33 cellular contexts compared by ENCODE assay signal in genomic region chr18:12827588-12827987, GRCh38.
"Had no signal": no experiment of that assay in that cellular context is flagged by ENCODE, and none has a peak within 500 bp of the region (broad histone marks: within the 10 kb centered on the region; RNA-seq: fewer than 3 reads in every experiment).

No MANE protein-coding gene starts in this region.

- H3K27me3 Mint-ChIP-seq: activated CD4-positive, alpha-beta T cell treated with anti-CD3 and anti-CD28 coated beads, Interleukin-2, amount 10 ng/mL, durations not matched to agents 24 days and 14 days; activated CD8-positive, alpha-beta memory T cell treated with anti-CD3 and anti-CD28 coated beads, Interleukin-2, amount 10 ng/mL, durations not matched to agents 7 days and 5 days; activated naive CD8-positive, alpha-beta T cell treated with anti-CD3 and anti-CD28 coated beads for 36 hours had no signal

- H3K9me3 ChIP-seq: body of pancreas had no signal

- ATAC-seq: body of pancreas, PC-3, Right ventricle myocardium inferior had no signal

- H3K4me3 ChIP-seq: adrenal gland, body of pancreas, breast epithelium had no signal

- H3K27me3 ChIP-seq: adrenal gland, body of pancreas, breast epithelium had no signal

- H3K27ac ChIP-seq: adrenal gland, body of pancreas, breast epithelium, RWPE1, WERI-Rb-1 had no signal

- H3K36me3 ChIP-seq: breast epithelium had no signal

- DNase-seq: activated CD4-positive, alpha-beta T cell treated with anti-CD3 and anti-CD28 coated beads for 1 hour; activated CD4-positive, alpha-beta T cell treated with anti-CD3 and anti-CD28 coated beads, Interleukin-2, amount 10 ng/mL, durations not matched to agents 24 days and 14 days; activated CD4-positive, alpha-beta T cell treated with anti-CD3 and anti-CD28 coated beads, Interleukin-2, amount 50 U/mL, for 48 hours; activated CD4-positive, CD25-positive, alpha-beta regulatory T cell; activated CD8-positive, alpha-beta memory T cell treated with anti-CD3 and anti-CD28 coated beads for 24 hours; activated CD8-positive, alpha-beta memory T cell treated with anti-CD3 and anti-CD28 coated beads, Interleukin-2, amount 10 ng/mL, durations not matched to agents 7 days and 5 days; activated CD8-positive, alpha-beta memory T cell treated with anti-CD3 and anti-CD28 coated beads, Interleukin-2, amount 50 U/mL, for 48 hours; activated gamma-delta T cell treated with Interleukin-2 at 50 U/mL for 16 hours; activated naive CD4-positive, alpha-beta T cell treated with anti-CD3 and anti-CD28 coated beads, Interleukin-2, amount 50 U/mL, for 16 hours; activated naive CD8-positive, alpha-beta T cell treated with anti-CD3 and anti-CD28 coated beads for 36 hours; activated T-cell treated with anti-CD3 and anti-CD28 coated beads, Interleukin-2, amount 50 U/mL, for 48 hours; adrenal gland; body of pancreas; Karpas-422; KBM-7; NCI-H1048; NCI-H1105 treated with DMSO at 0.1 percent for 48 hours; NCI-H1436 treated with DMSO at 0.1 percent for 48 hours; NCI-H1694 treated with DMSO at 0.1 percent for 48 hours; NCI-H2029; NCI-H2107; NCI-H2171; NCI-H510A; NCI-H526; NCI-H748 treated with DMSO at 0.1 percent for 48 hours; NK-92 treated with Interleukin-12 subunit alpha and Interleukin-12 subunit beta, amount 100 ng/mL, for 24 hours; PC-3; SW 1271; T1000; WERI-Rb-1 had no signal

- H3K4me1 ChIP-seq: adrenal gland, body of pancreas, breast epithelium had no signal

- H3K4me3 Mint-ChIP-seq: activated CD8-positive, alpha-beta memory T cell treated with anti-CD3 and anti-CD28 coated beads, Interleukin-2, amount 10 ng/mL, durations not matched to agents 7 days and 5 days; activated naive CD8-positive, alpha-beta T cell treated with anti-CD3 and anti-CD28 coated beads for 36 hours had no signal
